ENCODE assay signal across 7 cellular contexts in genomic region chr16:56609463-56609921, GRCh38. TPM values are rescaled to one million over a fixed set of nuclear protein-coding genes. Genes with fewer than 3 reads are reported as not detected.
DNase-seq lines count a peak whose midpoint lies in the region; ATAC-seq and TF ChIP-seq lines count a peak whose summit lies in the region.

No MANE protein-coding gene starts in this region.

- no peak for TF ChIP-seq CTCF in nephron progenitor cell (IDR thresholded peaks at IDR 0.05)
- no peak for TF ChIP-seq CTCF in testis (IDR thresholded peaks at IDR 0.05)

- WGBS in testis, 2 donors, result 1% methylated on average over 6 of the region's 6 CpGs

- ATAC-seq in GM18505 (IDR thresholded peaks at IDR 0.05; ENCODE audit: unreplicated experiment) (peak; percentile 56), HG02938 (IDR thresholded peaks at IDR 0.05; ENCODE audit: unreplicated experiment) (peak; percentile 43)

- peak overlapping the region; percentile 13 for H3K27ac Mint-ChIP-seq in nephron progenitor cell

- H3K4me3 ChIP-seq in testis, result peak overlapping the region; percentile 38 to 54

- no peaks in the 10 kb centered on the region for H3K36me3 ChIP-seq in testis (ENCODE audit: low read depth, missing control alignments)

- DNase-seq in NOMO-1 treated with DMSO at 0.1 percent for 48 hours (lab: John Stamatoyannopoulos, UW; ENCODE audit: unreplicated experiment) (peak; percentile 96), erythroblast (lab: John Stamatoyannopoulos, UW) (peak; percentile 95), nephron progenitor cell (no peak), testis (peak; percentile 70)
- peak; percentile 69 for DNase-seq in activated CD8-positive, alpha-beta memory T cell treated with anti-CD3 and anti-CD28 coated beads, Interleukin-2, amount 50 U/mL, for 4 hours

- H3K9me3 Mint-ChIP-seq in nephron progenitor cell, result no peaks in the 10 kb centered on the region

- peaks cover 62% of the 10 kb centered on the region for H3K27me3 Mint-ChIP-seq in nephron progenitor cell (ENCODE audit: low read depth, poor library complexity)

- H3K36me3 Mint-ChIP-seq in nephron progenitor cell (ENCODE audit: low read depth), result no peaks in the 10 kb centered on the region

- H3K27me3 ChIP-seq in testis, result no peaks in the 10 kb centered on the region

- H3K27ac ChIP-seq in testis, result peak overlapping the region in 1 of 2 donors; percentile 86

- TF ChIP-seq POLR2A in GM18505 (IDR thresholded peaks at IDR 0.05; ENCODE audit: borderline replicate concordance, extremely low read depth, insufficient read depth, insufficient read length), result no peak
- peak; percentile 35 for TF ChIP-seq POLR2A in erythroblast (IDR thresholded peaks at IDR 0.05; ENCODE audit: low read length)
- no peak for TF ChIP-seq POLR2A in testis (IDR thresholded peaks at IDR 0.05)

- no peaks in the 10 kb centered on the region for H3K9me3 ChIP-seq in testis

- H3K4me1 Mint-ChIP-seq in nephron progenitor cell, result peaks cover 59% of the 10 kb centered on the region

- H3K4me1 ChIP-seq in testis, result peaks cover 38% of the 10 kb centered on the region

- intact Hi-C loops in testis (cut with DNase I; ENCODE audit: low total_unique reads), result no loop called here

- H3K4me3 Mint-ChIP-seq in nephron progenitor cell, result peak overlapping the region; percentile 88

RNA-seq across cellular contexts. Expression of gene MT2A, which starts 1.1 kb away (rescaled TPM):
- total RNA-seq in testis, result 10 to 100 TPM; 20.1 to 30.7 TPM
- 77.1 TPM for polyA plus RNA-seq in testis (ENCODE audit: insufficient read depth, low read depth, low replicate concordance)

RNA-seq across cellular contexts. Expression of gene MT1E, which starts 16.1 kb away (rescaled TPM):
- 10 to 100 TPM; 10.5 to 55.4 TPM for total RNA-seq in testis
- 22.4 TPM for polyA plus RNA-seq in testis (ENCODE audit: insufficient read depth, low read depth, low replicate concordance)

RNA-seq across cellular contexts. Expression of gene MT3, which starts 20.2 kb away (rescaled TPM):
- 1 to 10 TPM in 1 of 2 donors, not detected in 1; 4.6 TPM for total RNA-seq in testis
- 12.0 TPM for polyA plus RNA-seq in testis (ENCODE audit: insufficient read depth, low read depth, low replicate concordance)

RNA-seq across cellular contexts. Expression of gene MT1M, which starts 23.0 kb away (rescaled TPM):
- 1 to 10 TPM; 2.2 to 3.7 TPM for total RNA-seq in testis
- 2.6 TPM for polyA plus RNA-seq in testis (ENCODE audit: insufficient read depth, low read depth, low replicate concordance)

RNA-seq across cellular contexts. Expression of gene MT1A, which starts 29.0 kb away (rescaled TPM):
- 10 to 100 TPM in 1 of 2 donors, not detected in 1; 10.6 TPM for total RNA-seq in testis
- not detected for polyA plus RNA-seq in testis (ENCODE audit: insufficient read depth, low read depth, low replicate concordance)
